11 cellular contexts compared by ENCODE assay signal in genomic region chr3:46361408-46362283, GRCh38. TPM values are rescaled to one million over a fixed set of nuclear protein-coding genes. Genes with fewer than 3 reads are reported as not detected.
DNase-seq lines count a peak whose midpoint lies in the region; ATAC-seq and TF ChIP-seq lines count a peak whose summit lies in the region.
"Had no signal": no experiment of that assay in that cellular context is flagged by ENCODE, and none has a peak within 500 bp of the region (broad histone marks: within the 10 kb centered on the region; RNA-seq: fewer than 3 reads in every experiment).

No MANE protein-coding gene starts in this region.

- no peak for DNase-seq in CD4-positive, alpha-beta T cell
- no peak for DNase-seq in activated CD4-positive, alpha-beta memory T cell treated with anti-CD3 and anti-CD28 coated beads, Interleukin-2, amount 10 ng/mL, durations not matched to agents 7 days and 5 days
- DNase-seq in myocyte (ENCODE audit: low read depth), result peak; percentile 40
- DNase-seq in activated naive CD4-positive, alpha-beta T cell (lab: John Stamatoyannopoulos, UW), result no peak
- DNase-seq: activated naive CD4-positive, alpha-beta T cell treated with Interleukin-2 at 50 U/mL for 16 hours; stimulated activated CD4-positive, alpha-beta T cell treated with anti-CD3 and anti-CD28 coated beads, Interleukin-15, amount 100 ng/mL, for 24 hours had no signal

- peaks cover 11% of the 10 kb centered on the region for H3K4me1 Mint-ChIP-seq in CD4-positive, alpha-beta T cell (ENCODE audit: low read depth)
- H3K4me1 Mint-ChIP-seq in IgD-negative memory B cell, result peaks cover 29 to 43% (median 33%) of the 10 kb centered on the region in 3 donors
- H3K4me1 Mint-ChIP-seq in activated CD4-positive, alpha-beta memory T cell treated with anti-CD3 and anti-CD28 coated beads, Interleukin-2, amount 10 ng/mL, durations not matched to agents 7 days and 5 days, result peaks cover 79% of the 10 kb centered on the region

- ATAC-seq in CD4-positive, alpha-beta T cell (ENCODE audit: poor library complexity), result no peak
- ATAC-seq in GM21381 (IDR thresholded peaks at IDR 0.05; ENCODE audit: unreplicated experiment) (no peak), HG03442 (IDR thresholded peaks at IDR 0.05; ENCODE audit: unreplicated experiment) (no peak), GM21576 (IDR thresholded peaks at IDR 0.05; ENCODE audit: unreplicated experiment) (no peak)

- intact Hi-C loops in CD4-positive, alpha-beta T cell (cut with DNase I, micrococcal nuclease), result no loop called here

- H3K27me3 ChIP-seq in CD4-positive, alpha-beta T cell (ENCODE audit: control insufficient read depth, insufficient read depth, low read length), result no peaks in the 10 kb centered on the region
- H3K27me3 ChIP-seq: suprapubic skin had no signal

- no peak overlapping the region for H3K4me3 Mint-ChIP-seq in CD4-positive, alpha-beta T cell
- peak overlapping the region in 2 of 4 donors; percentile 73 to 86 for H3K4me3 Mint-ChIP-seq in IgD-negative memory B cell
- no peak overlapping the region for H3K4me3 Mint-ChIP-seq in activated CD4-positive, alpha-beta memory T cell treated with anti-CD3 and anti-CD28 coated beads, Interleukin-2, amount 10 ng/mL, durations not matched to agents 7 days and 5 days

- H3K27ac ChIP-seq in CD4-positive, alpha-beta T cell (ENCODE audit: low read depth, low read length), result no peak overlapping the region
- H3K27ac ChIP-seq: suprapubic skin had no signal

- CTCF ChIA-PET in CD4-positive, alpha-beta T cell (lab: Charles Lee), result interaction anchor here (3.1 kb wide), 1 partner anchor 85 kb away, joined by 8 read pairs; no protein-coding TSS in a partner anchor
- CTCF ChIA-PET in activated CD4-positive, alpha-beta memory T cell treated with anti-CD3 and anti-CD28 coated beads, Interleukin-2, amount 10 ng/mL, durations not matched to agents 7 days and 5 days (lab: Charles Lee), result interaction anchor here (1.1 to 3.8 kb wide), 2 partner anchors 9 to 152 kb away, joined by 3 to 37 read pairs; partner anchors contain the start of gene CCR5

- no peaks in the 10 kb centered on the region for H3K36me3 Mint-ChIP-seq in CD4-positive, alpha-beta T cell (ENCODE audit: low read depth)
- peaks cover 3% of the 10 kb centered on the region for H3K36me3 Mint-ChIP-seq in IgD-negative memory B cell
- peaks cover 68% of the 10 kb centered on the region for H3K36me3 Mint-ChIP-seq in activated CD4-positive, alpha-beta memory T cell treated with anti-CD3 and anti-CD28 coated beads, Interleukin-2, amount 10 ng/mL, durations not matched to agents 7 days and 5 days (ENCODE audit: low read depth)

- no peak for TF ChIP-seq CTCF in CD4-positive, alpha-beta T cell (IDR thresholded peaks at IDR 0.05)

- no peaks in the 10 kb centered on the region for H3K9me3 ChIP-seq in CD4-positive, alpha-beta T cell (ENCODE audit: control insufficient read depth, low read length)
- H3K9me3 ChIP-seq: suprapubic skin had no signal

- peak overlapping the region; percentile 37 for H3K27ac Mint-ChIP-seq in CD4-positive, alpha-beta T cell
- H3K27ac Mint-ChIP-seq in IgD-negative memory B cell, result peak overlapping the region in 2 of 3 donors; percentile 12 to 43
- H3K27ac Mint-ChIP-seq in activated CD4-positive, alpha-beta memory T cell treated with anti-CD3 and anti-CD28 coated beads, Interleukin-2, amount 10 ng/mL, durations not matched to agents 7 days and 5 days, result peak overlapping the region; percentile 17

- POLR2A ChIA-PET in CD4-positive, alpha-beta T cell (lab: Charles Lee), result interaction anchor here (1.5 kb wide), 1 partner anchor 9 kb away, joined by 3 read pairs; the partner anchor contains the start of gene CCR5
- POLR2A ChIA-PET in activated CD4-positive, alpha-beta memory T cell treated with anti-CD3 and anti-CD28 coated beads, Interleukin-2, amount 10 ng/mL, durations not matched to agents 7 days and 5 days (lab: Charles Lee), result interaction anchor here (1.0 to 12.1 kb wide), 4 partner anchors 8 to 155 kb away, joined by 3 to 414 read pairs (median 42); partner anchors contain the start of genes CCR2 and CCR5

- H3K27me3 Mint-ChIP-seq in CD4-positive, alpha-beta T cell, result no peaks in the 10 kb centered on the region
- no peaks in the 10 kb centered on the region for H3K27me3 Mint-ChIP-seq in IgD-negative memory B cell
- H3K27me3 Mint-ChIP-seq in activated CD4-positive, alpha-beta memory T cell treated with anti-CD3 and anti-CD28 coated beads, Interleukin-2, amount 10 ng/mL, durations not matched to agents 7 days and 5 days, result peaks cover 18% of the 10 kb centered on the region

- no peaks in the 10 kb centered on the region for H3K9me3 Mint-ChIP-seq in CD4-positive, alpha-beta T cell
- no peaks in the 10 kb centered on the region for H3K9me3 Mint-ChIP-seq in IgD-negative memory B cell
- H3K9me3 Mint-ChIP-seq in activated CD4-positive, alpha-beta memory T cell treated with anti-CD3 and anti-CD28 coated beads, Interleukin-2, amount 10 ng/mL, durations not matched to agents 7 days and 5 days, result peaks cover 2% of the 10 kb centered on the region

RNA-seq across cellular contexts. Expression of gene CCR2, which starts 7.7 kb away (rescaled TPM):
- total RNA-seq in CD4-positive, alpha-beta T cell, result 1 to 10 TPM in 1 of 2 experiments, under 1 TPM in 1; 0.99 to 1.0 TPM
- polyA plus RNA-seq in IgD-negative memory B cell, result 10.9 TPM
- 100 to 1,000 TPM; 167 to 174 TPM for total RNA-seq in activated CD4-positive, alpha-beta memory T cell treated with anti-CD3 and anti-CD28 coated beads, Interleukin-2, amount 10 ng/mL, durations not matched to agents 7 days and 5 days
- not detected in 2 replicates for total RNA-seq in myocyte
- polyA plus RNA-seq in myocyte (2012), result 0.09 TPM

RNA-seq across cellular contexts. Expression of gene CCR5, which starts 9.1 kb away (rescaled TPM):
- total RNA-seq in CD4-positive, alpha-beta T cell, result 1 to 10 TPM; 1.1 to 1.4 TPM
- polyA plus RNA-seq in IgD-negative memory B cell, result not detected
- total RNA-seq in activated CD4-positive, alpha-beta memory T cell treated with anti-CD3 and anti-CD28 coated beads, Interleukin-2, amount 10 ng/mL, durations not matched to agents 7 days and 5 days, result 10 to 100 TPM; 80.2 to 85.3 TPM
- total RNA-seq in myocyte, result not detected in 2 replicates
- 0.08 TPM for polyA plus RNA-seq in myocyte (2012)

RNA-seq across cellular contexts. Expression of gene CCRL2, which starts 45.4 kb away (rescaled TPM):
- total RNA-seq in CD4-positive, alpha-beta T cell, result 1 to 10 TPM; 4.3 to 4.5 TPM
- polyA plus RNA-seq in IgD-negative memory B cell, result 1.3 TPM
- 1 to 10 TPM; 5.4 to 6.2 TPM for total RNA-seq in activated CD4-positive, alpha-beta memory T cell treated with anti-CD3 and anti-CD28 coated beads, Interleukin-2, amount 10 ng/mL, durations not matched to agents 7 days and 5 days
- 0.78 and 2.1 TPM in 2 replicates for total RNA-seq in myocyte
- polyA plus RNA-seq in myocyte (2012), result 0.87 TPM

Comparison
In these comparisons a context has a peak if more than half of its experiments do, and no peak if none do; other contexts are left out.
1. RNA of gene CCR2, which starts 7.7 kb away (total RNA-seq): 167 to 174 TPM in activated CD4-positive, alpha-beta memory T cell treated with anti-CD3 and anti-CD28 coated beads, Interleukin-2, amount 10 ng/mL, durations not matched to agents 7 days and 5 days; 0.99 to 1.0 TPM in CD4-positive, alpha-beta T cell and not detected in myocyte; every median in the first group is over 10 times any median in the second.
2. RNA of gene CCR5, which starts 9.1 kb away (total RNA-seq): 80.2 to 85.3 TPM in activated CD4-positive, alpha-beta memory T cell treated with anti-CD3 and anti-CD28 coated beads, Interleukin-2, amount 10 ng/mL, durations not matched to agents 7 days and 5 days; 1.1 to 1.4 TPM in CD4-positive, alpha-beta T cell and not detected in myocyte; every median in the first group is over 10 times any median in the second.
3. Peak in every context shown above with its lines, with median percentiles within 50 percentile points of each other: H3K27ac Mint-ChIP-seq.